25 cellular contexts compared by ENCODE assay signal in the genomic region with DNA sequence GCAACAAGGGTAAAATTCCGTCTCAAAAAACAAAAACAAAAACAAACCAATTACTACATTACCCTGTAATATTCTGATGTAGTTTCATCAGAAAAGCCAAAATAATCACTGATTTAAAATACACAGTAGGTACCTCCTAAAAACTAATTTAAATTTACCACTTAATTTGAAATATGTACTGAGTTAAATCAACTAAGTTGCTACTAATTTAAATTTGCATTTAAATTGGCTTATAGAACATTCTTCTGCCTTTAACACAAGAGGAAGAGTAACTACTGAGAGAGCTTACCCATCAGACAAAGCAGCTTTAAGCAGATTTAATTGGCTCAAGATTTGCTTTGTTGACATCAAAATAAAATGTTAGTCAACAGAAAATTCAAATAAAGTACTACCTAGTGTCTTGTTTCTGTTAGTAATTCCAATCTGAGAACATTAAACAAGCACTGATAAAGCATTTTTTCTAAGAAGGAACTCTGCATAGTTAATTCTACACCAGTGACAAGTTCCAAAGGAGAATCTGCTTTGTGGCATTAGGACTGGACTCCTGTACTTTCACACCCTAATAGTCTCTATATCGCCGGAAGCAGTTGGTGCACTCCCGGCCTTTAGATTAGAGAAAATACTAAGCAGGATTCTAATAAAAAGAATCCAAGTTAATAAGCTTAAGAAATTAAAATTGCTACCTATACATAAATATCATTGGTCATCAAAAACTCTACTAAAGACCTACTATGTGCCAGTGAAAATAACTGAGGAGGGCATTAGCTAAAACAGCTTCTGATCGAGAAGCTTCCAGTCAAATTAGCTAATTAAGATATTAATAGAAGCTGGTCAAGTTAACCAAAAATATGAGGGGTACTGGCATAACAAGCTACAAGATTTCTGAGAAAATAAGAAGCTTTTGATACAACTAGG. TPM values are rescaled to one million over a fixed set of nuclear protein-coding genes. Genes with fewer than 3 reads are reported as not detected.
DNase-seq lines count a peak whose midpoint lies in the region; ATAC-seq, FAIRE-seq and TF ChIP-seq lines count a peak whose summit lies in the region.
"Had no signal": no experiment of that assay in that cellular context is flagged by ENCODE, and none has a peak within 500 bp of the region (broad histone marks: within the 10 kb centered on the region; RNA-seq: fewer than 3 reads in every experiment).

No MANE protein-coding gene starts in this region.

- no peak overlapping the region for H3K27ac Mint-ChIP-seq in activated naive CD8-positive, alpha-beta T cell treated with anti-CD3 and anti-CD28 coated beads, Interleukin-2, amount 50 U/mL, for 24 hours
- H3K27ac Mint-ChIP-seq: CD4-positive, alpha-beta T cell had no signal

- no peak overlapping the region for H3K4me3 ChIP-seq in K562
- no peak overlapping the region for H3K4me3 ChIP-seq in right lobe of liver

- ATAC-seq in left ventricle myocardium superior (peak; percentile 34), K562 (no peak), right lobe of liver (peak; percentile 71 to 87 (median 82)), HG03196 (IDR thresholded peaks at IDR 0.05; ENCODE audit: unreplicated experiment) (no peak)
- no peak for ATAC-seq in activated naive CD8-positive, alpha-beta T cell treated with anti-CD3 and anti-CD28 coated beads, Interleukin-2, amount 50 U/mL, for 24 hours
- ATAC-seq: HCT116 had no signal

- H3K27me3 ChIP-seq in K562 (ENCODE audit: control insufficient read depth in 2 of 2, insufficient read depth in 2 of 2, low read length in 2 of 2) (no peaks in the 10 kb centered on the region), right lobe of liver (no peaks in the 10 kb centered on the region)
- H3K27me3 ChIP-seq: BE2C had no signal

- DNase-seq in left ventricle myocardium superior (no peak), cardiac septum (ENCODE audit: low spot score) (no peak), K562 (ENCODE audit: extremely low read depth in 1 of 4, low spot score in 3 of 4) (no peak), right lobe of liver (no peak), T-helper 2 cell (no peak), germinal center (ENCODE audit: low spot score) (no peak)
- no peak for DNase-seq in activated naive CD8-positive, alpha-beta T cell treated with anti-CD3 and anti-CD28 coated beads, Interleukin-2, amount 50 U/mL, for 24 hours
- DNase-seq: 8988T; BE2C; Caco-2; CD4-positive, alpha-beta T cell; DMS153; GDM1; GOT3; IMR-90; Karpas-422; NCI-H1417 treated with DMSO at 0.1 percent for 48 hours; NCI-H446; NCI-H526 treated with DMSO at 0.1 percent for 48 hours; Right ventricle myocardium superior; SW 1271 had no signal

- H3K36me3 ChIP-seq in K562 (ENCODE audit: control insufficient read depth, insufficient read depth, low read length) (no peaks in the 10 kb centered on the region), right lobe of liver (no peaks in the 10 kb centered on the region)
- H3K36me3 ChIP-seq: BE2C had no signal

- no peak for FAIRE-seq in K562 (lab: Jason Lieb, UNC)
- FAIRE-seq: GM19239, RCC 7860 had no signal

- peaks cover 67% of the 10 kb centered on the region for H3K79me2 ChIP-seq in K562 (ENCODE audit: control insufficient read depth, insufficient read depth, low read length)

- CTCF ChIA-PET in K562 (lab: Yijun Ruan, JAX; ENCODE audit: low intra/inter-chr PET ratio): interaction anchor here (0.5 kb wide), 1 partner anchor 11 kb away, joined by 4 read pairs; no protein-coding TSS in a partner anchor

- peaks cover 4% of the 10 kb centered on the region; the same call in 1 of the 2 replicates for H4K20me1 ChIP-seq in K562 (replicated peaks; ENCODE audit: control insufficient read depth, insufficient read depth, low read length)

- TF ChIP-seq RAD21 in K562 (CRISPR knock-in tag; conservative IDR thresholded peaks at IDR 0.05 in 1 of 2, IDR thresholded peaks at IDR 0.05 in 1 of 2): no peak

- H3K27me3 Mint-ChIP-seq in activated naive CD8-positive, alpha-beta T cell treated with anti-CD3 and anti-CD28 coated beads, Interleukin-2, amount 50 U/mL, for 24 hours: no peaks in the 10 kb centered on the region
- H3K27me3 Mint-ChIP-seq: CD4-positive, alpha-beta T cell had no signal

- H3K9ac ChIP-seq in K562 (ENCODE audit: insufficient read depth in 1 of 2, low read depth in 2 of 2, low read length in 2 of 2): no peak overlapping the region

- H3K9me3 ChIP-seq in K562 (replicated peaks; ENCODE audit: control insufficient read depth, insufficient read depth, low read depth, low read length) (no peaks in the 10 kb centered on the region), right lobe of liver (no peaks in the 10 kb centered on the region)
- H3K9me3 ChIP-seq: BE2C, Caco-2 had no signal

- POLR2A ChIA-PET in K562 (lab: Yijun Ruan, JAX): interaction anchor here (0.6 to 3.6 kb wide), 7 partner anchors 8 to 491 kb away, joined by 3 to 15 read pairs (median 4); partner anchors contain the start of gene LUZP1

- no peak overlapping the region for H3K4me3 Mint-ChIP-seq in activated naive CD8-positive, alpha-beta T cell treated with anti-CD3 and anti-CD28 coated beads, Interleukin-2, amount 50 U/mL, for 24 hours
- H3K4me3 Mint-ChIP-seq: CD4-positive, alpha-beta T cell had no signal

- in situ Hi-C loops in K562 (cut with MboI): no loop called here

- H3K27ac ChIP-seq in K562 (ENCODE audit: extremely low read depth, low read depth, low read length) (no peak overlapping the region), right lobe of liver (no peak overlapping the region)

- BruUV-seq in K562 (replicated peaks; lab: Mats Ljungman, UMichigan): no TSS peak

- WGBS in K562 (ENCODE audit: insufficient coverage, low coverage, missing lambda C conversion rate): 64% methylated on average over 5 of the region's 5 CpGs
- WGBS in right lobe of liver (ENCODE audit: insufficient coverage, low coverage, low lambda C conversion rate, missing lambda C conversion rate): 35% methylated on average over 5 of the region's 5 CpGs

- H3K4me1 Mint-ChIP-seq in activated naive CD8-positive, alpha-beta T cell treated with anti-CD3 and anti-CD28 coated beads, Interleukin-2, amount 50 U/mL, for 24 hours: peaks cover 5% of the 10 kb centered on the region

- H3K4me1 ChIP-seq in K562 (replicated peaks in 1 of 2; ENCODE audit: control insufficient read depth in 2 of 2, insufficient read depth in 2 of 2, low read length in 2 of 2): peaks cover 4 to 5% of the 10 kb centered on the region in 2 experiments; a peak in 2 of 5 replicates
- peaks cover 0 to 8% (median 2%) of the 10 kb centered on the region in 4 donors for H3K4me1 ChIP-seq in right lobe of liver
- H3K4me1 ChIP-seq: BE2C, Caco-2 had no signal

- H3K9me3 Mint-ChIP-seq in activated naive CD8-positive, alpha-beta T cell treated with anti-CD3 and anti-CD28 coated beads, Interleukin-2, amount 50 U/mL, for 24 hours: no peaks in the 10 kb centered on the region
- H3K9me3 Mint-ChIP-seq: CD4-positive, alpha-beta T cell had no signal

- H3K36me3 Mint-ChIP-seq in activated naive CD8-positive, alpha-beta T cell treated with anti-CD3 and anti-CD28 coated beads, Interleukin-2, amount 50 U/mL, for 24 hours (ENCODE audit: low read depth): no peaks in the 10 kb centered on the region

- no peak for TF ChIP-seq POLR2A in K562 (conservative IDR thresholded peaks at IDR 0.05)
- no peak for TF ChIP-seq POLR2A in right lobe of liver (IDR thresholded peaks at IDR 0.05)

- intact Hi-C loops in left ventricle myocardium superior (cut with micrococcal nuclease): no loop called here
- intact Hi-C loops in cardiac septum (cut with DNase I): no loop called here
- intact Hi-C loops in K562 (cut with micrococcal nuclease): no loop called here
- intact Hi-C loops in right lobe of liver (cut with DNase I): no loop called here

- H3K9me1 ChIP-seq in K562 (ENCODE audit: control insufficient read depth, insufficient read depth, low read length): no peaks in the 10 kb centered on the region

- no peak for TF ChIP-seq EP300 in K562 (IDR thresholded peaks at IDR 0.05; ENCODE audit: low read length)

- no peak overlapping the region for H3K4me2 ChIP-seq in K562 (ENCODE audit: insufficient read depth, low read length)

- no peak overlapping the region for H2AFZ ChIP-seq in K562 (ENCODE audit: low read depth, low read length)

- TF ChIP-seq CTCF in K562 (IDR thresholded peaks at IDR 0.05 in 2 of 3, conservative IDR thresholded peaks at IDR 0.05 in 1 of 3; ENCODE audit: insufficient read depth in 2 of 3, low read depth in 1 of 3, low read length in 3 of 3) (no peak), right lobe of liver (IDR thresholded peaks at IDR 0.05) (no peak)

RNA-seq across cellular contexts. Expression of gene LUZP1, which starts 8.4 kb away (rescaled TPM):
- total RNA-seq in left ventricle myocardium superior: 28.0 TPM
- 46.5 TPM for total RNA-seq in cardiac septum
- total RNA-seq in K562 (2011; cell fraction: chromatin; rRNA removed; ENCODE audit: low replicate concordance): 14.5 and 31.1 TPM in 2 replicates
- total RNA-seq in K562 (2011; cell fraction: nucleolus; rRNA removed): 11.2 and 11.6 TPM in 2 replicates
- total RNA-seq in K562 (2011; cell fraction: nucleoplasm; rRNA removed): 13.5 and 13.8 TPM in 2 replicates
- 10.2 and 12.4 TPM in 2 replicates for total RNA-seq in K562 (2014; rRNA removed)
- total RNA-seq in K562 (2014; rRNA removed; fragmentation: Illumina TruSeq; extraction: Trizol): 12.6 and 14.2 TPM in 2 replicates
- total RNA-seq in K562 (2015; rRNA removed; fragmentation: Illumina TruSeq; extraction: Trizol): 13.8 and 15.3 TPM in 2 replicates
- 16.9 and 19.1 TPM in 2 replicates for total RNA-seq in K562 (2021)
- polyA plus RNA-seq in K562 (2011; rRNA removed): 10.0 and 11.2 TPM in 2 replicates
- 6.0 and 7.6 TPM in 2 replicates for polyA plus RNA-seq in K562 (2011; cell fraction: cytosol; rRNA removed)
- polyA plus RNA-seq in K562 (2011; cell fraction: nucleus; rRNA removed): 14.3 and 16.7 TPM in 2 replicates
- 8.4 and 9.6 TPM in 2 replicates for polyA plus RNA-seq in K562 (2012)
- polyA plus RNA-seq in K562 (2014; fragmentation: Illumina TruSeq; extraction: Trizol): 14.2 and 14.7 TPM in 2 replicates
- polyA plus RNA-seq in K562 (2014; fragmentation: Nextera tagmentation; extraction: Ambion mirVana): 10 to 100 TPM in 1 of 2 experiments, 1 to 10 TPM in 1; 6.5 to 11.8 TPM
- 6.8 and 7.7 TPM in 2 replicates for polyA plus RNA-seq in K562 (2014; rRNA removed)
- 20.6 and 21.8 TPM in 2 replicates for polyA minus RNA-seq in K562 (2011; rRNA and poly(A)+ RNA removed)
- 11.2 and 12.9 TPM in 2 replicates for polyA minus RNA-seq in K562 (2011; cell fraction: cytosol; rRNA and poly(A)+ RNA removed)
- polyA minus RNA-seq in K562 (2011; cell fraction: nucleus; rRNA and poly(A)+ RNA removed): 9.4 and 17.5 TPM in 2 replicates
- total RNA-seq in right lobe of liver: 1 to 10 TPM; 4.1 to 8.0 (median 6.1) TPM

RNA-seq across cellular contexts. Expression of gene HTR1D, which starts 57.1 kb away (rescaled TPM):
- total RNA-seq in left ventricle myocardium superior: 0.07 TPM
- total RNA-seq in cardiac septum: not detected
- total RNA-seq in K562 (2011; cell fraction: chromatin; rRNA removed; ENCODE audit: low replicate concordance): 0.25 TPM in 1 of 2 replicates, not detected in the other
- 0.17 TPM in 1 of 2 replicates, not detected in the other for total RNA-seq in K562 (2011; cell fraction: nucleolus; rRNA removed)
- 0.22 and 0.23 TPM in 2 replicates for total RNA-seq in K562 (2011; cell fraction: nucleoplasm; rRNA removed)
- total RNA-seq in K562 (2014; rRNA removed): not detected in 2 replicates
- total RNA-seq in K562 (2014; rRNA removed; fragmentation: Illumina TruSeq; extraction: Trizol): not detected in 2 replicates
- total RNA-seq in K562 (2015; rRNA removed; fragmentation: Illumina TruSeq; extraction: Trizol): not detected in 2 replicates
- 0.04 TPM in 1 of 2 replicates, not detected in the other for total RNA-seq in K562 (2021)
- polyA plus RNA-seq in K562 (2011; rRNA removed): 0.04 and 0.08 TPM in 2 replicates
- 0.04 and 0.13 TPM in 2 replicates for polyA plus RNA-seq in K562 (2011; cell fraction: cytosol; rRNA removed)
- polyA plus RNA-seq in K562 (2011; cell fraction: nucleus; rRNA removed): 0.07 and 0.11 TPM in 2 replicates
- 0.03 and 0.07 TPM in 2 replicates for polyA plus RNA-seq in K562 (2012)
- 0.09 TPM in 1 of 2 replicates, not detected in the other for polyA plus RNA-seq in K562 (2014; fragmentation: Illumina TruSeq; extraction: Trizol)
- polyA plus RNA-seq in K562 (2014; fragmentation: Nextera tagmentation; extraction: Ambion mirVana): under 1 TPM in 1 of 2 experiments, not detected in 1; 0.03 TPM
- polyA plus RNA-seq in K562 (2014; rRNA removed): 0.08 and 0.09 TPM in 2 replicates
- polyA minus RNA-seq in K562 (2011; rRNA and poly(A)+ RNA removed): not detected in 2 replicates
- not detected in 2 replicates for polyA minus RNA-seq in K562 (2011; cell fraction: cytosol; rRNA and poly(A)+ RNA removed)
- 0.22 TPM in 1 of 2 replicates, not detected in the other for polyA minus RNA-seq in K562 (2011; cell fraction: nucleus; rRNA and poly(A)+ RNA removed)
- total RNA-seq in right lobe of liver: not detected
- total RNA-seq: CD4-positive, alpha-beta T cell; Right ventricle myocardium superior had no signal

Comparison
In these comparisons a context has a peak if more than half of its experiments do, and no peak if none do; other contexts are left out.
1. ATAC-seq: peak in left ventricle myocardium superior (single experiment) and right lobe of liver (4 of 4); none in K562 (single experiment), activated naive CD8-positive, alpha-beta T cell treated with anti-CD3 and anti-CD28 coated beads, Interleukin-2, amount 50 U/mL, for 24 hours (single experiment) and HG03196 (single experiment).